Comparison of ENCODE assay signal across 29 cellular contexts in the genomic region with DNA sequence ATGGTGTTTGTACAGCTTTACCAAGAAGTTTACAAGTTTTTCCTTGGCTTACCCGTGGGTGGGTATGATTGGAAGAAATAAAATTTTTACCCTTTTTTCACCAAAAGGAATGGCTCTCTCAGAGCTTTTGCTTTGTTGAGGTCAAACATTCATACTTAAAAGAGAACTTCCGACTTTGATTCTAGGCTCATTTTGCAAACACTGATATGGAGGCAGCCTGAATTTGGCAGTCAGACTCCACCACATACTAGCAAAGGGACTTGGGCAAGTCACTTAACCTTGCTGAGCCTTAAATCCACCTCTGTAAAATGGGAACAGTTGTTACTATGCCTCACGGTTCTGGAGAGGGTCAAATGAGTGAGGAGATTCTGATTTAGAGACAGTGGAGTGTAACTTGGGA.
"Had no signal": no experiment of that assay in that cellular context is flagged by ENCODE, and none has a peak within 500 bp of the region (broad histone marks: within the 10 kb centered on the region; RNA-seq: fewer than 3 reads in every experiment).

No MANE protein-coding gene starts in this region.

- H3K27me3 ChIP-seq: stomach, suprapubic skin, testis, thyroid gland, tibial artery, tibial nerve, transverse colon, upper lobe of left lung, upper lobe of right lung, uterus, vagina had no signal

- H3K36me3 ChIP-seq: suprapubic skin, thoracic aorta, thyroid gland, tibial artery, tibial nerve, transverse colon, upper lobe of left lung, upper lobe of right lung, uterus, vagina had no signal

- H3K36me3 Mint-ChIP-seq: stimulated activated effector memory CD8-positive, alpha-beta T cell treated with anti-CD3 and anti-CD28 coated beads, Interleukin-12 subunit alpha, Interleukin-12 subunit beta, amount 100 ng/mL, for 72 hours; type B pancreatic cell had no signal

- H3K9me3 Mint-ChIP-seq: stimulated activated effector memory CD8-positive, alpha-beta T cell treated with anti-CD3 and anti-CD28 coated beads, Interleukin-12 subunit alpha, Interleukin-12 subunit beta, amount 100 ng/mL, for 72 hours; stimulated activated memory B cell treated with anti-CD40 and anti-IgM and Interleukin-4, amounts not matched to agents 10 μg/mL and 1 μg/mL and 100 μg/mL, for 72 hours; stimulated activated naive CD8-positive, alpha-beta T cell treated with anti-CD3 and anti-CD28 coated beads, Interleukin-15, amount 100 ng/mL, for 72 hours; stimulated activated naive CD8-positive, alpha-beta T cell treated with anti-CD3 and anti-CD28 coated beads, Interleukin-15, Interleukin-2, amounts not matched to agents 100 ng/mL and 50 ng/mL, for 24 hours; type B pancreatic cell had no signal

- H3K9me3 ChIP-seq: stomach, suprapubic skin, testis, thoracic aorta, thyroid gland, tibial artery, tibial nerve, transverse colon, upper lobe of left lung, upper lobe of right lung, uterus, vagina had no signal

- H3K27ac ChIP-seq: stomach, suprapubic skin, testis, thoracic aorta, thyroid gland, tibial artery, tibial nerve, transverse colon, upper lobe of left lung, upper lobe of right lung, uterus, vagina had no signal

- DNase-seq: stimulated activated CD4-positive, alpha-beta T cell treated with anti-CD3 and anti-CD28 coated beads, Interleukin-2, amount 100 ng/mL, for 48 hours; stimulated activated CD4-positive, alpha-beta T cell treated with anti-CD3 and anti-CD28 coated beads, Interleukin-4, amount 100 ng/mL, for 1 hour; stimulated activated CD4-positive, alpha-beta T cell treated with anti-CD3 and anti-CD28 coated beads, Interleukin-4, amount 100 ng/mL, for 24 hours; stimulated activated CD4-positive, alpha-beta T cell treated with anti-CD3 and anti-CD28 coated beads, Interleukin-4, amount 100 ng/mL, for 4 hours; stimulated activated CD8-positive, alpha-beta memory T cell treated with anti-CD3 and anti-CD28 coated beads, Interleukin-4, amount 100 ng/mL, for 48 hours; stimulated activated naive B cell treated with anti-CD40 and anti-IgM and Interleukin-4, amounts not matched to agents 10 μg/mL and 1 μg/mL and 100 μg/mL, for 72 hours; stimulated activated naive CD4-positive, alpha-beta T cell; stimulated activated naive CD4-positive, alpha-beta T cell treated with Interleukin-2 at 50 U/mL for 16 hours; stimulated activated naive CD8-positive, alpha-beta T cell treated with anti-CD3 and anti-CD28 coated beads, Interleukin-15, amount 100 ng/mL, for 72 hours; stimulated activated naive CD8-positive, alpha-beta T cell treated with anti-CD3 and anti-CD28 coated beads, Interleukin-15, Interleukin-2, amounts not matched to agents 100 U/mL and 50 U/mL, for 24 hours; stomach; substantia nigra; testis; thyroid gland; tibial artery; transverse colon; trophoblast cell; upper lobe of left lung; upper lobe of right lung; uterus had no signal

- H3K27me3 Mint-ChIP-seq: stimulated activated memory B cell treated with anti-CD40 and anti-IgM and Interleukin-4, amounts not matched to agents 10 μg/mL and 1 μg/mL and 100 μg/mL, for 72 hours; stimulated activated naive B cell treated with anti-CD40 and anti-IgM and Interleukin-4, amounts not matched to agents 10 μg/mL and 1 μg/mL and 100 μg/mL, for 72 hours; stimulated activated naive CD8-positive, alpha-beta T cell treated with anti-CD3 and anti-CD28 coated beads, Interleukin-15, Interleukin-2, amounts not matched to agents 100 ng/mL and 50 ng/mL, for 24 hours; type B pancreatic cell had no signal

- ATAC-seq: stimulated activated effector memory CD8-positive, alpha-beta T cell treated with anti-CD3 and anti-CD28 coated beads, Interleukin-12 subunit alpha, Interleukin-12 subunit beta, amount 100 ng/mL, for 72 hours; stimulated activated memory B cell treated with anti-CD40 and anti-IgM and Interleukin-4, amounts not matched to agents 10 μg/mL and 1 μg/mL and 100 μg/mL, for 72 hours; stimulated activated naive B cell treated with anti-CD40 and anti-IgM and Interleukin-4, amounts not matched to agents 10 μg/mL and 1 μg/mL and 100 μg/mL, for 72 hours; stimulated activated naive CD8-positive, alpha-beta T cell treated with anti-CD3 and anti-CD28 coated beads, Interleukin-15, amount 100 ng/mL, for 72 hours; stimulated activated naive CD8-positive, alpha-beta T cell treated with anti-CD3 and anti-CD28 coated beads, Interleukin-15, Interleukin-2, amounts not matched to agents 100 U/mL and 50 U/mL, for 24 hours; upper lobe of right lung had no signal

- FAIRE-seq: urothelium cell line had no signal

- H3K4me1 Mint-ChIP-seq: stimulated activated effector memory CD8-positive, alpha-beta T cell treated with anti-CD3 and anti-CD28 coated beads, Interleukin-12 subunit alpha, Interleukin-12 subunit beta, amount 100 ng/mL, for 72 hours; stimulated activated naive CD8-positive, alpha-beta T cell treated with anti-CD3 and anti-CD28 coated beads, Interleukin-15, amount 100 ng/mL, for 72 hours had no signal

- H3K27ac Mint-ChIP-seq: stimulated activated effector memory CD8-positive, alpha-beta T cell treated with anti-CD3 and anti-CD28 coated beads, Interleukin-12 subunit alpha, Interleukin-12 subunit beta, amount 100 ng/mL, for 72 hours; stimulated activated memory B cell treated with anti-CD40 and anti-IgM and Interleukin-4, amounts not matched to agents 10 μg/mL and 1 μg/mL and 100 μg/mL, for 72 hours; stimulated activated naive B cell treated with anti-CD40 and anti-IgM and Interleukin-4, amounts not matched to agents 10 μg/mL and 1 μg/mL and 100 μg/mL, for 72 hours; stimulated activated naive CD8-positive, alpha-beta T cell treated with anti-CD3 and anti-CD28 coated beads, Interleukin-15, amount 100 ng/mL, for 72 hours; stimulated activated naive CD8-positive, alpha-beta T cell treated with anti-CD3 and anti-CD28 coated beads, Interleukin-15, Interleukin-2, amounts not matched to agents 100 ng/mL and 50 ng/mL, for 24 hours; type B pancreatic cell had no signal

- H3K4me3 ChIP-seq: stomach, suprapubic skin, testis, thoracic aorta, thyroid gland, tibial artery, tibial nerve, transverse colon, upper lobe of left lung, upper lobe of right lung, uterus, vagina had no signal

- H3K4me1 ChIP-seq: stomach, suprapubic skin, testis, thyroid gland, tibial artery, tibial nerve, transverse colon, upper lobe of left lung, upper lobe of right lung, uterus, vagina had no signal

- H3K4me3 Mint-ChIP-seq: stimulated activated effector memory CD8-positive, alpha-beta T cell treated with anti-CD3 and anti-CD28 coated beads, Interleukin-12 subunit alpha, Interleukin-12 subunit beta, amount 100 ng/mL, for 72 hours; stimulated activated memory B cell treated with anti-CD40 and anti-IgM and Interleukin-4, amounts not matched to agents 10 μg/mL and 1 μg/mL and 100 μg/mL, for 72 hours; stimulated activated naive B cell treated with anti-CD40 and anti-IgM and Interleukin-4, amounts not matched to agents 10 μg/mL and 1 μg/mL and 100 μg/mL, for 72 hours; stimulated activated naive CD8-positive, alpha-beta T cell treated with anti-CD3 and anti-CD28 coated beads, Interleukin-15, amount 100 ng/mL, for 72 hours; stimulated activated naive CD8-positive, alpha-beta T cell treated with anti-CD3 and anti-CD28 coated beads, Interleukin-15, Interleukin-2, amounts not matched to agents 100 ng/mL and 50 ng/mL, for 24 hours; type B pancreatic cell had no signal
